ENCODE assay signal across 29 cellular contexts in the genomic region with DNA sequence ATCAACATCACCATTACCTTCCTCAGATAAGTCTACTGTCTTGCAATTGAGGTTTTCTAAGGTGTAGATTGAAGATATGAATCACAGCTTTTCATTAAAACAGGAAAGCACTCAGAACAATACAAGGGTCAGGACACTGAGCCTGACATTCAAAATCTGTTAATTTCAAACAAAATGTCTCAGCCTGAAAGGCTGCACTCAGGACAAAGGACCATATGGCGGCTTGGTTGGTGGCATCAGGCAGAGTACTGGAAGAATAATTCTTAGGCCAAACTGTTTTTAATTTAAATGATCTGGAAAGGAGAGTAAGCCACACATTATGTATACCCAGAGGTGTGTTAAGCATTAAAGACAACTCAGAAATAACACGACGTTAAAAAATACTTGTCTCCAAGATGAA.
"Had no signal": no experiment of that assay in that cellular context is flagged by ENCODE, and none has a peak within 500 bp of the region (broad histone marks: within the 10 kb centered on the region; RNA-seq: fewer than 3 reads in every experiment).

No MANE protein-coding gene starts in this region.

- H3K4me1 Mint-ChIP-seq: activated CD4-positive, alpha-beta T cell treated with anti-CD3 and anti-CD28 coated beads for 36 hours; activated CD4-positive, alpha-beta T cell treated with anti-CD3 and anti-CD28 coated beads, Interleukin-2, amount 10 ng/mL, durations not matched to agents 24 days and 14 days; activated CD8-positive, alpha-beta memory T cell treated with anti-CD3 and anti-CD28 coated beads, Interleukin-2, amount 10 ng/mL, durations not matched to agents 7 days and 5 days; activated naive CD4-positive, alpha-beta T cell treated with anti-CD3 and anti-CD28 coated beads, Interleukin-2, amount 10 ng/mL, durations not matched to agents 7 days and 5 days; activated naive CD8-positive, alpha-beta T cell treated with anti-CD3 and anti-CD28 coated beads, Interleukin-2, amount 10 ng/mL, durations not matched to agents 7 days and 5 days had no signal

- DNase-seq: activated CD4-positive, alpha-beta memory T cell treated with anti-CD3 and anti-CD28 coated beads for 36 hours; activated CD4-positive, alpha-beta T cell treated with anti-CD3 and anti-CD28 coated beads for 36 hours; activated CD4-positive, alpha-beta T cell treated with anti-CD3 and anti-CD28 coated beads, Interleukin-2, amount 10 ng/mL, durations not matched to agents 24 days and 14 days; activated CD4-positive, CD25-positive, alpha-beta regulatory T cell; activated CD4-positive, CD25-positive, alpha-beta regulatory T cell treated with anti-CD3 and anti-CD28 coated beads, Interleukin-2, amount 50 U/mL, for 72 hours; activated CD8-positive, alpha-beta memory T cell treated with anti-CD3 and anti-CD28 coated beads, Interleukin-2, amount 10 ng/mL, durations not matched to agents 7 days and 5 days; activated CD8-positive, alpha-beta memory T cell treated with anti-CD3 and anti-CD28 coated beads, Interleukin-2, amount 50 U/mL, for 4 hours; activated CD8-positive, alpha-beta T cell treated with anti-CD3 and anti-CD28 coated beads, Interleukin-2, amount 10 ng/mL, durations not matched to agents 7 days and 5 days; activated effector memory CD4-positive, alpha-beta T cell treated with anti-CD3 and anti-CD28 coated beads, Interleukin-2, amount 50 U/mL, for 16 hours; activated naive CD4-positive, alpha-beta T cell; activated naive CD4-positive, alpha-beta T cell treated with anti-CD3 and anti-CD28 coated beads, Interleukin-2, amount 10 ng/mL, durations not matched to agents 7 days and 5 days; activated naive CD8-positive, alpha-beta T cell treated with anti-CD3 and anti-CD28 coated beads, Interleukin-2, amount 10 ng/mL, durations not matched to agents 7 days and 5 days; activated T-cell treated with anti-CD3 and anti-CD28 coated beads, Interleukin-2, amount 50 U/mL, for 1 hour; activated T-cell treated with anti-CD3 and anti-CD28 coated beads, Interleukin-2, amount 50 U/mL, for 48 hours; amniotic stem cell; anterior cingulate cortex; brain microvascular endothelial cell; effector memory CD4-positive, alpha-beta T cell; endodermal cell; foreskin keratinocyte; gastrocnemius medialis; heart right ventricle; T-helper 2 cell had no signal

- H3K4me3 Mint-ChIP-seq: activated CD4-positive, alpha-beta memory T cell treated with anti-CD3 and anti-CD28 coated beads for 36 hours; activated CD4-positive, alpha-beta T cell treated with anti-CD3 and anti-CD28 coated beads for 36 hours; activated CD4-positive, alpha-beta T cell treated with anti-CD3 and anti-CD28 coated beads, Interleukin-2, amount 10 ng/mL, durations not matched to agents 24 days and 14 days; activated CD8-positive, alpha-beta memory T cell treated with anti-CD3 and anti-CD28 coated beads, Interleukin-2, amount 10 ng/mL, durations not matched to agents 7 days and 5 days; activated CD8-positive, alpha-beta T cell treated with anti-CD3 and anti-CD28 coated beads, Interleukin-2, amount 10 ng/mL, durations not matched to agents 7 days and 5 days; activated naive CD4-positive, alpha-beta T cell treated with anti-CD3 and anti-CD28 coated beads, Interleukin-2, amount 10 ng/mL, durations not matched to agents 7 days and 5 days; activated naive CD8-positive, alpha-beta T cell treated with anti-CD3 and anti-CD28 coated beads, Interleukin-2, amount 10 ng/mL, durations not matched to agents 7 days and 5 days; activated T-helper 1 cell treated with anti-CD3 and anti-CD28 coated beads, Interleukin-12 subunit alpha, Interleukin-12 subunit beta, Interleukin-2, Interleukin-4 antibody, amounts not matched to agents 30 ng/mL and 10 ng/mL and 1 ng/mL, durations not matched to agents 14 hours and 24 hours and 36 hours; dendritic cell treated with granulocyte-macrophage colony-stimulating factor and Interleukin-4, amounts not matched to agents 40 ng/mL and 50 ng/mL, for 4 days; endodermal cell had no signal

- FAIRE-seq: astrocyte, bronchial epithelial cell had no signal

- H3K27me3 Mint-ChIP-seq: activated CD4-positive, alpha-beta memory T cell treated with anti-CD3 and anti-CD28 coated beads for 36 hours; activated naive CD4-positive, alpha-beta T cell treated with anti-CD3 and anti-CD28 coated beads, Interleukin-2, amount 10 ng/mL, durations not matched to agents 7 days and 5 days; activated naive CD8-positive, alpha-beta T cell treated with anti-CD3 and anti-CD28 coated beads, Interleukin-2, amount 10 ng/mL, durations not matched to agents 7 days and 5 days; dendritic cell treated with granulocyte-macrophage colony-stimulating factor and Interleukin-4, amounts not matched to agents 40 ng/mL and 50 ng/mL, for 4 days had no signal

- H3K27ac Mint-ChIP-seq: activated CD4-positive, alpha-beta memory T cell treated with anti-CD3 and anti-CD28 coated beads for 36 hours; activated CD4-positive, alpha-beta T cell treated with anti-CD3 and anti-CD28 coated beads for 36 hours; activated CD4-positive, alpha-beta T cell treated with anti-CD3 and anti-CD28 coated beads, Interleukin-2, amount 10 ng/mL, durations not matched to agents 24 days and 14 days; activated CD8-positive, alpha-beta memory T cell treated with anti-CD3 and anti-CD28 coated beads, Interleukin-2, amount 10 ng/mL, durations not matched to agents 7 days and 5 days; activated CD8-positive, alpha-beta T cell treated with anti-CD3 and anti-CD28 coated beads, Interleukin-2, amount 10 ng/mL, durations not matched to agents 7 days and 5 days; activated naive CD4-positive, alpha-beta T cell treated with anti-CD3 and anti-CD28 coated beads, Interleukin-2, amount 10 ng/mL, durations not matched to agents 7 days and 5 days; activated naive CD4-positive, alpha-beta T cell treated with anti-CD3 and anti-CD28 coated beads, Interleukin-2, amount 50 U/mL, for 72 hours; activated naive CD8-positive, alpha-beta T cell treated with anti-CD3 and anti-CD28 coated beads, Interleukin-2, amount 10 ng/mL, durations not matched to agents 7 days and 5 days; activated T-helper 1 cell treated with anti-CD3 and anti-CD28 coated beads, Interleukin-12 subunit alpha, Interleukin-12 subunit beta, Interleukin-2, Interleukin-4 antibody, amounts not matched to agents 30 ng/mL and 10 ng/mL and 1 ng/mL, durations not matched to agents 14 hours and 24 hours and 36 hours; activated T-helper 2 cell treated with anti-CD3 and anti-CD28 coated beads, Interferon-gamma antibody, Interleukin-2, Interleukin-4, amounts not matched to agents 10 μg/mL and 5 μg/mL and 100 μg/mL, durations not matched to agents 14 hours and 24 hours and 36 hours; dendritic cell treated with granulocyte-macrophage colony-stimulating factor and Interleukin-4, amounts not matched to agents 40 ng/mL and 50 ng/mL, for 4 days; endodermal cell had no signal

- H3K36me3 Mint-ChIP-seq: activated CD4-positive, alpha-beta memory T cell treated with anti-CD3 and anti-CD28 coated beads for 36 hours; activated CD8-positive, alpha-beta memory T cell treated with anti-CD3 and anti-CD28 coated beads, Interleukin-2, amount 10 ng/mL, durations not matched to agents 7 days and 5 days; activated naive CD4-positive, alpha-beta T cell treated with anti-CD3 and anti-CD28 coated beads, Interleukin-2, amount 10 ng/mL, durations not matched to agents 7 days and 5 days; activated naive CD4-positive, alpha-beta T cell treated with anti-CD3 and anti-CD28 coated beads, Interleukin-2, amount 50 U/mL, for 72 hours; activated naive CD8-positive, alpha-beta T cell treated with anti-CD3 and anti-CD28 coated beads, Interleukin-2, amount 10 ng/mL, durations not matched to agents 7 days and 5 days had no signal

- ATAC-seq: activated CD4-positive, alpha-beta T cell treated with anti-CD3 and anti-CD28 coated beads for 36 hours; activated CD8-positive, alpha-beta memory T cell treated with anti-CD3 and anti-CD28 coated beads, Interleukin-2, amount 10 ng/mL, durations not matched to agents 7 days and 5 days; activated CD8-positive, alpha-beta T cell treated with anti-CD3 and anti-CD28 coated beads, Interleukin-2, amount 10 ng/mL, durations not matched to agents 7 days and 5 days; activated naive CD4-positive, alpha-beta T cell treated with anti-CD3 and anti-CD28 coated beads, Interleukin-2, amount 50 U/mL, for 72 hours; foreskin keratinocyte; gastrocnemius medialis; heart right ventricle had no signal

- H3K9me3 Mint-ChIP-seq: activated CD4-positive, alpha-beta memory T cell treated with anti-CD3 and anti-CD28 coated beads for 36 hours; activated CD4-positive, alpha-beta T cell treated with anti-CD3 and anti-CD28 coated beads, Interleukin-2, amount 10 ng/mL, durations not matched to agents 24 days and 14 days; activated naive CD4-positive, alpha-beta T cell treated with anti-CD3 and anti-CD28 coated beads, Interleukin-2, amount 10 ng/mL, durations not matched to agents 7 days and 5 days; activated naive CD8-positive, alpha-beta T cell treated with anti-CD3 and anti-CD28 coated beads, Interleukin-2, amount 10 ng/mL, durations not matched to agents 7 days and 5 days; activated T-helper 1 cell treated with anti-CD3 and anti-CD28 coated beads, Interleukin-12 subunit alpha, Interleukin-12 subunit beta, Interleukin-2, Interleukin-4 antibody, amounts not matched to agents 30 ng/mL and 10 ng/mL and 1 ng/mL, durations not matched to agents 14 hours and 24 hours and 36 hours; activated T-helper 2 cell treated with anti-CD3 and anti-CD28 coated beads, Interferon-gamma antibody, Interleukin-2, Interleukin-4, amounts not matched to agents 10 μg/mL and 5 μg/mL and 100 μg/mL, durations not matched to agents 14 hours and 24 hours and 36 hours; dendritic cell treated with granulocyte-macrophage colony-stimulating factor and Interleukin-4, amounts not matched to agents 40 ng/mL and 50 ng/mL, for 4 days; endodermal cell had no signal
